Comparison of ENCODE assay signal across 23 cellular contexts in genomic region chr3:31204026-31204795, GRCh38.
DNase-seq lines count a peak whose midpoint lies in the region; ATAC-seq, FAIRE-seq and TF ChIP-seq lines count a peak whose summit lies in the region.
"Had no signal": no experiment of that assay in that cellular context is flagged by ENCODE, and none has a peak within 500 bp of the region (broad histone marks: within the 10 kb centered on the region; RNA-seq: fewer than 3 reads in every experiment).

No MANE protein-coding gene starts in this region.

- WGBS in liver, result 35% methylated on average over 5 of the region's 5 CpGs

- ATAC-seq in activated CD4-positive, alpha-beta T cell treated with anti-CD3 and anti-CD28 coated beads for 36 hours, result no peak

- H3K4me3 Mint-ChIP-seq in activated CD4-positive, alpha-beta T cell treated with anti-CD3 and anti-CD28 coated beads for 36 hours, result no peak overlapping the region
- H3K4me3 Mint-ChIP-seq: CD4-positive, alpha-beta T cell; IgD-negative memory B cell had no signal

- no peak overlapping the region for H3K27ac Mint-ChIP-seq in activated CD4-positive, alpha-beta T cell treated with anti-CD3 and anti-CD28 coated beads for 36 hours
- H3K27ac Mint-ChIP-seq: CD4-positive, alpha-beta T cell; IgD-negative memory B cell had no signal

- POLR2A ChIA-PET in activated CD4-positive, alpha-beta T cell treated with anti-CD3 and anti-CD28 coated beads for 36 hours (lab: Charles Lee), result no interaction called here

- H3K9ac ChIP-seq in liver (ENCODE audit: low read depth in 1 of 2, low read length in 2 of 2), result no peak overlapping the region
- H3K9ac ChIP-seq: SK-N-SH had no signal

- CTCF ChIA-PET in activated CD4-positive, alpha-beta T cell treated with anti-CD3 and anti-CD28 coated beads for 36 hours (lab: Charles Lee), result interaction anchor here (1.3 kb wide), 1 partner anchor 19 kb away, joined by 3 read pairs; no protein-coding TSS in a partner anchor

- no peaks in the 10 kb centered on the region for H3K9me3 ChIP-seq in liver (ENCODE audit: control insufficient read depth in 4 of 4, low read length in 3 of 4)
- H3K9me3 ChIP-seq: Caco-2, MG63, SK-N-SH had no signal

- no peaks in the 10 kb centered on the region for H3K36me3 Mint-ChIP-seq in activated CD4-positive, alpha-beta T cell treated with anti-CD3 and anti-CD28 coated beads for 36 hours (ENCODE audit: low read depth)
- H3K36me3 Mint-ChIP-seq: IgD-negative memory B cell had no signal

- peaks cover 0 to 10% (median 2%) of the 10 kb centered on the region in 4 donors for H3K4me1 ChIP-seq in liver (ENCODE audit: control insufficient read depth in 4 of 4, insufficient read depth in 4 of 4, low read length in 3 of 4)

- peaks cover 2% of the 10 kb centered on the region for H3K9me3 Mint-ChIP-seq in activated CD4-positive, alpha-beta T cell treated with anti-CD3 and anti-CD28 coated beads for 36 hours (ENCODE audit: low read depth)

- H3K36me3 ChIP-seq in liver (ENCODE audit: control insufficient read depth in 4 of 4, insufficient read depth in 3 of 4, low read depth in 1 of 4, low read length in 3 of 4), result no peaks in the 10 kb centered on the region
- H3K36me3 ChIP-seq: MG63 had no signal

- no peaks in the 10 kb centered on the region for H3K27me3 ChIP-seq in liver (ENCODE audit: control insufficient read depth in 4 of 4, insufficient read depth in 4 of 4, low read length in 3 of 4)
- H3K27me3 ChIP-seq: MG63 had no signal

- no peaks in the 10 kb centered on the region for H3K4me1 Mint-ChIP-seq in activated CD4-positive, alpha-beta T cell treated with anti-CD3 and anti-CD28 coated beads for 36 hours

- H3K27ac ChIP-seq in liver (ENCODE audit: low read depth in 1 of 2, low read length in 2 of 2), result no peak overlapping the region

- H3K27me3 Mint-ChIP-seq in activated CD4-positive, alpha-beta T cell treated with anti-CD3 and anti-CD28 coated beads for 36 hours, result no peaks in the 10 kb centered on the region
- H3K27me3 Mint-ChIP-seq: CD4-positive, alpha-beta T cell; IgD-negative memory B cell had no signal

- peak; percentile 84 for FAIRE-seq in colon (lab: Jason Lieb, UNC)
- FAIRE-seq: H54 had no signal

- H3K4me3 ChIP-seq in liver (ENCODE audit: low read depth in 1 of 3, low read length in 3 of 3), result no peak overlapping the region
- H3K4me3 ChIP-seq: MG63 had no signal

- TF ChIP-seq RAD21 in liver (IDR thresholded peaks at IDR 0.05), result peak in 1 of 2 donors; percentile 52

- intact Hi-C loops in activated CD4-positive, alpha-beta T cell treated with anti-CD3 and anti-CD28 coated beads for 36 hours (cut with DNase I, micrococcal nuclease), result no loop called here

- DNase-seq in NCI-H748 (lab: John Stamatoyannopoulos, UW; ENCODE audit: unreplicated experiment), result peak; percentile 8
- no peak for DNase-seq in NCI-H748 treated with DMSO at 0.1 percent for 48 hours (lab: John Stamatoyannopoulos, UW)
- DNase-seq in DMS153 treated with DMSO at 0.1 percent for 48 hours (lab: John Stamatoyannopoulos, UW; ENCODE audit: unreplicated experiment), result no peak
- no peak for DNase-seq in superior temporal gyrus (ENCODE audit: extremely low spot score)
- no peak for DNase-seq in activated CD4-positive, alpha-beta T cell treated with anti-CD3 and anti-CD28 coated beads for 36 hours
- DNase-seq in NCI-H2171 treated with DMSO at 0.1 percent for 48 hours (lab: John Stamatoyannopoulos, UW), result no peak
- DNase-seq: Caco-2; CD4-positive, alpha-beta T cell; DMS153; Karpas-422; MG63; NCI-H1092; NCI-H1436 treated with DMSO at 0.1 percent for 48 hours; NCI-H2029 treated with DMSO at 0.1 percent for 48 hours; NCI-H774; OCI-M1; RPMI8226; SHP77 treated with DMSO at 0.1 percent for 48 hours; SK-N-SH had no signal

- TF ChIP-seq CTCF in liver (IDR thresholded peaks at IDR 0.05; ENCODE audit: low read depth, low read length, missing input control), result no peak

TF ChIP-seq in liver, 16 proteins besides CTCF, POLR2A, EP300 and RAD21:
- no peak for TF ChIP-seq EGR1 (IDR thresholded peaks at IDR 0.05; ENCODE audit: low read depth in 2 of 2)
- TF ChIP-seq, protein P1, sequence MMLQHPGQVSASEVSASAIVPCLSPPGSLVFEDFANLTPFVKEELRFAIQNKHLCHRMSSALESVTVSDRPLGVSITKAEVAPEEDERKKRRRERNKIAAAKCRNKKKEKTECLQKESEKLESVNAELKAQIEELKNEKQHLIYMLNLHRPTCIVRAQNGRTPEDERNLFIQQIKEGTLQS (IDR thresholded peaks at IDR 0.05), result peak; percentile 77
- TF ChIP-seq, protein P2, sequence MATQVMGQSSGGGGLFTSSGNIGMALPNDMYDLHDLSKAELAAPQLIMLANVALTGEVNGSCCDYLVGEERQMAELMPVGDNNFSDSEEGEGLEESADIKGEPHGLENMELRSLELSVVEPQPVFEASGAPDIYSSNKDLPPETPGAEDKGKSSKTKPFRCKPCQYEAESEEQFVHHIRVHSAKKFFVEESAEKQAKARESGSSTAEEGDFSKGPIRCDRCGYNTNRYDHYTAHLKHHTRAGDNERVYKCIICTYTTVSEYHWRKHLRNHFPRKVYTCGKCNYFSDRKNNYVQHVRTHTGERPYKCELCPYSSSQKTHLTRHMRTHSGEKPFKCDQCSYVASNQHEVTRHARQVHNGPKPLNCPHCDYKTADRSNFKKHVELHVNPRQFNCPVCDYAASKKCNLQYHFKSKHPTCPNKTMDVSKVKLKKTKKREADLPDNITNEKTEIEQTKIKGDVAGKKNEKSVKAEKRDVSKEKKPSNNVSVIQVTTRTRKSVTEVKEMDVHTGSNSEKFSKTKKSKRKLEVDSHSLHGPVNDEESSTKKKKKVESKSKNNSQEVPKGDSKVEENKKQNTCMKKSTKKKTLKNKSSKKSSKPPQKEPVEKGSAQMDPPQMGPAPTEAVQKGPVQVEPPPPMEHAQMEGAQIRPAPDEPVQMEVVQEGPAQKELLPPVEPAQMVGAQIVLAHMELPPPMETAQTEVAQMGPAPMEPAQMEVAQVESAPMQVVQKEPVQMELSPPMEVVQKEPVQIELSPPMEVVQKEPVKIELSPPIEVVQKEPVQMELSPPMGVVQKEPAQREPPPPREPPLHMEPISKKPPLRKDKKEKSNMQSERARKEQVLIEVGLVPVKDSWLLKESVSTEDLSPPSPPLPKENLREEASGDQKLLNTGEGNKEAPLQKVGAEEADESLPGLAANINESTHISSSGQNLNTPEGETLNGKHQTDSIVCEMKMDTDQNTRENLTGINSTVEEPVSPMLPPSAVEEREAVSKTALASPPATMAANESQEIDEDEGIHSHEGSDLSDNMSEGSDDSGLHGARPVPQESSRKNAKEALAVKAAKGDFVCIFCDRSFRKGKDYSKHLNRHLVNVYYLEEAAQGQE (IDR thresholded peaks at IDR 0.05), result no peak
- TF ChIP-seq RXRA (IDR thresholded peaks at IDR 0.05), result peak in 1 of 2 donors; percentile 51
- TF ChIP-seq SP1 (IDR thresholded peaks at IDR 0.05), result peak; percentile 72
- TF ChIP-seq JUND (IDR thresholded peaks at IDR 0.05), result peak in 1 of 2 donors; percentile 35
- peak; percentile 50 for TF ChIP-seq YY1 (IDR thresholded peaks at IDR 0.05)
- peak; percentile 21 for TF ChIP-seq FOXA1 (IDR thresholded peaks at IDR 0.05)
- peak; percentile 71 for TF ChIP-seq FOXA2 (IDR thresholded peaks at IDR 0.05)
- TF ChIP-seq, protein P3, sequence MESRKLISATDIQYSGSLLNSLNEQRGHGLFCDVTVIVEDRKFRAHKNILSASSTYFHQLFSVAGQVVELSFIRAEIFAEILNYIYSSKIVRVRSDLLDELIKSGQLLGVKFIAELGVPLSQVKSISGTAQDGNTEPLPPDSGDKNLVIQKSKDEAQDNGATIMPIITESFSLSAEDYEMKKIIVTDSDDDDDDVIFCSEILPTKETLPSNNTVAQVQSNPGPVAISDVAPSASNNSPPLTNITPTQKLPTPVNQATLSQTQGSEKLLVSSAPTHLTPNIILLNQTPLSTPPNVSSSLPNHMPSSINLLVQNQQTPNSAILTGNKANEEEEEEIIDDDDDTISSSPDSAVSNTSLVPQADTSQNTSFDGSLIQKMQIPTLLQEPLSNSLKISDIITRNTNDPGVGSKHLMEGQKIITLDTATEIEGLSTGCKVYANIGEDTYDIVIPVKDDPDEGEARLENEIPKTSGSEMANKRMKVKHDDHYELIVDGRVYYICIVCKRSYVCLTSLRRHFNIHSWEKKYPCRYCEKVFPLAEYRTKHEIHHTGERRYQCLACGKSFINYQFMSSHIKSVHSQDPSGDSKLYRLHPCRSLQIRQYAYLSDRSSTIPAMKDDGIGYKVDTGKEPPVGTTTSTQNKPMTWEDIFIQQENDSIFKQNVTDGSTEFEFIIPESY (IDR thresholded peaks at IDR 0.05), result no peak
- peak; percentile 60 to 66 for TF ChIP-seq HNF4A (conservative IDR thresholded peaks at IDR 0.05)
